Comparison of ENCODE assay signal across 2 cellular contexts in genomic region chr12:604956-605355, GRCh38.
TF ChIP-seq lines count a peak whose summit lies in the region.

No MANE protein-coding gene starts in this region.

TF ChIP-seq in GM12891, 5 proteins besides CTCF, POLR2A, EP300 and RAD21:
- TF ChIP-seq POU2F2 (IDR thresholded peaks at IDR 0.05; ENCODE audit: low read depth, low read length) (no peak), POLR2AphosphoS5 (IDR thresholded peaks at IDR 0.05; ENCODE audit: low read depth, low read length) (no peak), SPI1 (IDR thresholded peaks at IDR 0.05; ENCODE audit: low read depth, low read length) (no peak), PAX5 (IDR thresholded peaks at IDR 0.05; ENCODE audit: insufficient read depth, low read length, severe bottlenecking) (no peak), TAF1 (IDR thresholded peaks at IDR 0.05; ENCODE audit: low read depth, low read length) (no peak)

TF ChIP-seq in H1, 55 proteins besides CTCF, POLR2A, EP300 and RAD21:
- no peak for TF ChIP-seq TCF12 (IDR thresholded peaks at IDR 0.05; ENCODE audit: low read depth, low read length)
- no peak for TF ChIP-seq PHF8 (conservative IDR thresholded peaks at IDR 0.05; ENCODE audit: low read depth, low read length)
- no peak for TF ChIP-seq RBBP5 (IDR thresholded peaks at IDR 0.05; ENCODE audit: borderline replicate concordance, low read depth, low read length)
- no peak for TF ChIP-seq CHD2 (IDR thresholded peaks at IDR 0.05; ENCODE audit: low read length)
- TF ChIP-seq SIRT6 (IDR thresholded peaks at IDR 0.05; ENCODE audit: low read length) = no peak
- TF ChIP-seq NANOG (IDR thresholded peaks at IDR 0.05; ENCODE audit: insufficient read depth, low read depth, low read length, poor library complexity, severe bottlenecking) = no peak
- TF ChIP-seq ATF3 (IDR thresholded peaks at IDR 0.05; ENCODE audit: insufficient read depth, low read depth, low read length) = no peak
- TF ChIP-seq RXRA (IDR thresholded peaks at IDR 0.05; ENCODE audit: insufficient read depth, low read depth, low read length) = no peak
- TF ChIP-seq CTBP2 (IDR thresholded peaks at IDR 0.05; ENCODE audit: borderline replicate concordance, insufficient read depth, insufficient read length, low read length) = no peak
- TF ChIP-seq GABPA (IDR thresholded peaks at IDR 0.05; ENCODE audit: borderline replicate concordance, insufficient read depth, low read length) = no peak
- TF ChIP-seq RFX5 (IDR thresholded peaks at IDR 0.05; ENCODE audit: borderline replicate concordance, low read depth, low read length) = no peak
- TF ChIP-seq JUN (IDR thresholded peaks at IDR 0.05; ENCODE audit: low read depth, low read length) = no peak
- no peak for TF ChIP-seq NRF1 (IDR thresholded peaks at IDR 0.05; ENCODE audit: low read depth, low read length)
- no peak for TF ChIP-seq TAF1 (IDR thresholded peaks at IDR 0.05; ENCODE audit: low read depth, low read length)
- TF ChIP-seq POU5F1 (IDR thresholded peaks at IDR 0.05; ENCODE audit: low read depth, low read length) = no peak
- TF ChIP-seq GTF2F1 (IDR thresholded peaks at IDR 0.05; ENCODE audit: borderline replicate concordance, low read depth, low read length) = no peak
- no peak for TF ChIP-seq CHD1 (IDR thresholded peaks at IDR 0.05; ENCODE audit: low read depth, low read length)
- no peak for TF ChIP-seq HDAC6 (IDR thresholded peaks at IDR 0.05; ENCODE audit: low read depth, low read length)
- no peak for TF ChIP-seq FOSL1 (IDR thresholded peaks at IDR 0.05; ENCODE audit: insufficient read depth, low read depth, low read length)
